Comparison of ENCODE assay signal across 8 cellular contexts in genomic region chr7:120950026-120950538, GRCh38. TPM values are rescaled to one million over a fixed set of nuclear protein-coding genes. Genes with fewer than 3 reads are reported as not detected.
DNase-seq lines count a peak whose midpoint lies in the region; ATAC-seq and TF ChIP-seq lines count a peak whose summit lies in the region.

No MANE protein-coding gene starts in this region.

- H3K4me1 ChIP-seq in cardiac muscle cell (ENCODE audit: low read depth): peaks cover 13% of the 10 kb centered on the region
- H3K4me1 ChIP-seq in ascending aorta: peaks cover 5 to 12% of the 10 kb centered on the region in 2 donors
- H3K4me1 ChIP-seq in uterus: peaks cover 0 to 7% of the 10 kb centered on the region in 2 donors

- peak overlapping the region; percentile 99 for H3K27ac Mint-ChIP-seq in memory B cell

- H3K4me1 Mint-ChIP-seq in memory B cell: peaks cover 12% of the 10 kb centered on the region

- H3K9me3 Mint-ChIP-seq in memory B cell: no peaks in the 10 kb centered on the region

- H3K9me3 ChIP-seq in cardiac muscle cell (ENCODE audit: low read depth) (no peaks in the 10 kb centered on the region), ascending aorta (no peaks in the 10 kb centered on the region), uterus (no peaks in the 10 kb centered on the region)

- H3K36me3 ChIP-seq in cardiac muscle cell: peaks cover 3% of the 10 kb centered on the region
- H3K36me3 ChIP-seq in ascending aorta: peaks cover 7 to 11% of the 10 kb centered on the region in 2 donors
- no peaks in the 10 kb centered on the region for H3K36me3 ChIP-seq in uterus

- no peak for TF ChIP-seq POLR2A in uterus (IDR thresholded peaks at IDR 0.05)

- H3K27ac ChIP-seq in cardiac muscle cell (no peak overlapping the region), ascending aorta (peak overlapping the region; percentile 47 to 99), uterus (peak overlapping the region; percentile 54 to 97)

- DNase-seq in cardiac muscle cell (ENCODE audit: low read depth in 1 of 2, low spot score in 1 of 2) (no peak), left cardiac atrium (no peak), ascending aorta (ENCODE audit: low spot score in 2 of 2) (no peak), memory B cell (ENCODE audit: low spot score in 2 of 2) (no peak), uterus (no peak), NCI-H1105 (lab: John Stamatoyannopoulos, UW) (no peak), SIG-M5 treated with dmso at 0.1 percent for 504 hours (lab: John Stamatoyannopoulos, UW; ENCODE audit: unreplicated experiment) (no peak)

- peaks cover 5% of the 10 kb centered on the region for H3K27me3 Mint-ChIP-seq in memory B cell

- TF ChIP-seq CTCF in cardiac muscle cell (IDR thresholded peaks at IDR 0.05; ENCODE audit: low read depth, low read length) (no peak), ascending aorta (IDR thresholded peaks at IDR 0.05) (no peak), uterus (IDR thresholded peaks at IDR 0.05) (no peak)

- ATAC-seq in left cardiac atrium: no peak
- ATAC-seq in memory B cell (ENCODE audit: low read depth): no peak
- no peak for ATAC-seq in HG03520 (IDR thresholded peaks at IDR 0.05; ENCODE audit: unreplicated experiment)

- H3K36me3 Mint-ChIP-seq in memory B cell: peaks cover 6% of the 10 kb centered on the region

- peak overlapping the region; percentile 97 for H3K4me3 Mint-ChIP-seq in memory B cell

- H3K4me3 ChIP-seq in cardiac muscle cell (peak overlapping the region; percentile 56), ascending aorta (peak overlapping the region; percentile 65 to 73), uterus (peak overlapping the region; percentile 74 to 76)

- intact Hi-C loops in left cardiac atrium (cut with DNase I) (loop anchor here in 1 of 2 donors (2.0 kb wide), 1 partner anchor 93 kb away; no protein-coding TSS in a partner anchor), ascending aorta (cut with DNase I) (loop anchor here (1.0 to 10.0 kb wide), 3 partner anchors 133 to 1195 kb away; partner anchors contain the start of genes AASS and FAM3C), uterus (cut with DNase I; ENCODE audit: low total_unique reads) (no loop called here)

- no peaks in the 10 kb centered on the region for H3K27me3 ChIP-seq in cardiac muscle cell
- no peaks in the 10 kb centered on the region for H3K27me3 ChIP-seq in ascending aorta
- no peaks in the 10 kb centered on the region for H3K27me3 ChIP-seq in uterus

RNA-seq across cellular contexts. Expression of gene ING3, which starts 0.5 kb away (rescaled TPM):
- total RNA-seq in cardiac muscle cell (10.7 and 15.5 TPM in 2 replicates), left cardiac atrium (10 to 100 TPM; 12.2 to 13.8 TPM), ascending aorta (6.8 TPM), uterus (10 to 100 TPM; 16.4 to 37.7 (median 21.3) TPM)
- 12.2 and 18.4 TPM in 2 replicates for polyA plus RNA-seq in cardiac muscle cell

RNA-seq across cellular contexts. Expression of gene CPED1, which starts 38.4 kb away (rescaled TPM):
- total RNA-seq in cardiac muscle cell (0.95 and 3.2 TPM in 2 replicates), left cardiac atrium (10 to 100 TPM; 19.2 to 27.0 TPM), ascending aorta (69.5 TPM), uterus (100 to 1,000 TPM in 1 of 4 donors, 10 to 100 TPM in 3; 47.4 to 194 (median 59.2) TPM)
- 0.67 and 1.1 TPM in 2 replicates for polyA plus RNA-seq in cardiac muscle cell
